16 cellular contexts compared by ENCODE assay signal in the genomic region with DNA sequence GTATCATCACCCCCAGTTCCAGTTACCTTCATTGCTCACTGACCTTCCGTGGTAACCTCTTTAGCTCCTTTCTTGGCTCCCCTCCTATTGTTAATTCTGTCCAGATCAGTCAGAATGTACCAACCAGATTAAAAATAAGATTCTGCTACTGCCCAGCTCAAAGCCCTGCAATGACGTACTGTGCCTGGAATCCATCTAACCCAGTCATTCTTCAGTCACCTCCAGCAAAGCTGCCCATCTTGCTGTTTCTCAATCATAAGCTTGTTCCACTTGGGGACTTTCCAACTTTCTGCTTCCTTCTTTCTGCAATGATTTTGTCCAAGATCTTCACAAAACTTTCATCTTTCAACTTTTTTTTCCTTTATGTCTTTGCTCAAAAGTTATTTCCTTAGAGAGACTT.
A peak's percentile ranks its signal among the peaks of the same experiment; 100 is the strongest.
DNase-seq lines count a peak whose midpoint lies in the region; ATAC-seq and TF ChIP-seq lines count a peak whose summit lies in the region.
"Had no signal": no experiment of that assay in that cellular context is flagged by ENCODE, and none has a peak within 500 bp of the region (broad histone marks: within the 10 kb centered on the region; RNA-seq: fewer than 3 reads in every experiment).

No MANE protein-coding gene starts in this region.

- peak overlapping the region; percentile 35; the same call in 1 of the 2 replicates for H3K27ac ChIP-seq in PC-3 (ENCODE audit: low read length)
- no peak overlapping the region for H3K27ac ChIP-seq in mammary epithelial cell (ENCODE audit: insufficient read depth, low read depth, low read length)
- H3K27ac ChIP-seq: heart left ventricle had no signal

- H3K4me3 ChIP-seq in PC-3 (ENCODE audit: low read length) (no peak overlapping the region), mammary epithelial cell (replicated peaks in 1 of 3; ENCODE audit: insufficient read depth in 1 of 3, low read depth in 2 of 3, low read length in 3 of 3) (no peak overlapping the region)
- H3K4me3 ChIP-seq: heart left ventricle had no signal

- in situ Hi-C loops in mammary epithelial cell (cut with MboI; ENCODE audit: low sequenced_read_pairs in 2 of 2), result no loop called here

- WGBS in mammary epithelial cell (ENCODE audit: low coverage, missing lambda C conversion rate), result 73% methylated on average over 2 of the region's 2 CpGs

- no peak overlapping the region for H3K9ac ChIP-seq in PC-3 (ENCODE audit: low read length)
- no peak overlapping the region for H3K9ac ChIP-seq in mammary epithelial cell (ENCODE audit: insufficient read depth, low read length)

- no peaks in the 10 kb centered on the region for H3K9me2 ChIP-seq in PC-3 (replicated peaks; ENCODE audit: low read length)

- H3K9me3 ChIP-seq in PC-3 (ENCODE audit: low read length) (no peaks in the 10 kb centered on the region), mammary epithelial cell (replicated peaks; ENCODE audit: insufficient read depth, low read length) (no peaks in the 10 kb centered on the region)
- H3K9me3 ChIP-seq: BE2C, heart left ventricle had no signal

- H3K27me3 ChIP-seq in PC-3 (ENCODE audit: low read length) (no peaks in the 10 kb centered on the region), mammary epithelial cell (ENCODE audit: insufficient read depth, low read length) (no peaks in the 10 kb centered on the region)
- H3K27me3 ChIP-seq: BE2C, heart left ventricle had no signal

- peaks cover 18% of the 10 kb centered on the region for H3K4me1 ChIP-seq in PC-3 (ENCODE audit: insufficient read depth, low read length)
- H3K4me1 ChIP-seq in mammary epithelial cell (ENCODE audit: insufficient read depth, low read length), result no peaks in the 10 kb centered on the region
- H3K4me1 ChIP-seq: BE2C, heart left ventricle had no signal

- ATAC-seq in PC-3, result peak; percentile 91
- no peak for ATAC-seq in activated CD4-positive, CD25-positive, alpha-beta regulatory T cell treated with anti-CD3 and anti-CD28 coated beads, Interleukin-2, amount 50 U/mL, for 24 hours
- ATAC-seq: activated CD4-positive, alpha-beta T cell treated with anti-CD3 and anti-CD28 coated beads for 36 hours; heart left ventricle had no signal

- peak; percentile 73 for DNase-seq in EL
- peak; percentile 89 for DNase-seq in PC-3
- peak; percentile 59 for DNase-seq in mammary epithelial cell
- DNase-seq in kidney tubule cell (ENCODE audit: low spot score), result peak; percentile 65
- DNase-seq in stimulated activated CD4-positive, alpha-beta T cell treated with anti-CD3 and anti-CD28 coated beads, Interleukin-2, amount 100 ng/mL, for 24 hours, result no peak
- no peak for DNase-seq in hypothalamus (lab: John Stamatoyannopoulos, UW)
- DNase-seq in amygdala (lab: John Stamatoyannopoulos, UW), result no peak
- DNase-seq: activated CD4-positive, alpha-beta T cell treated with anti-CD3 and anti-CD28 coated beads for 36 hours; activated naive CD4-positive, alpha-beta T cell treated with anti-CD3 and anti-CD28 coated beads for 36 hours; BE2C; endodermal cell; heart left ventricle; NCI-H774; substantia nigra; T-helper 2 cell had no signal

- no peaks in the 10 kb centered on the region for H3K36me3 ChIP-seq in PC-3 (ENCODE audit: low read depth, low read length)
- H3K36me3 ChIP-seq in mammary epithelial cell (ENCODE audit: insufficient read depth, low read length), result no peaks in the 10 kb centered on the region
- H3K36me3 ChIP-seq: BE2C, heart left ventricle had no signal

- H4K20me1 ChIP-seq in PC-3 (ENCODE audit: low read length) (no peaks in the 10 kb centered on the region), mammary epithelial cell (ENCODE audit: insufficient read depth, low read length) (no peaks in the 10 kb centered on the region)

- H2AFZ ChIP-seq in PC-3 (ENCODE audit: low read length) (no peak overlapping the region), mammary epithelial cell (ENCODE audit: low read depth, low read length) (no peak overlapping the region)

- TF ChIP-seq CTCF in PC-3 (conservative IDR thresholded peaks at IDR 0.05; ENCODE audit: low read depth, low read length) (no peak), mammary epithelial cell (conservative IDR thresholded peaks at IDR 0.05 in 1 of 2, IDR thresholded peaks at IDR 0.05 in 1 of 2; ENCODE audit: extremely low read depth in 1 of 2, insufficient read depth in 1 of 2, low read depth in 1 of 2, low read length in 2 of 2) (no peak)

- H3K4me2 ChIP-seq in PC-3 (ENCODE audit: low read length), result peak overlapping the region; percentile 16
- no peak overlapping the region for H3K4me2 ChIP-seq in mammary epithelial cell (ENCODE audit: insufficient read depth, low read depth, low read length)

- no TSS peak for BruUV-seq in PC-3 (replicated peaks; lab: Mats Ljungman, UMichigan)
- no TSS peak for BruUV-seq in mammary epithelial cell (replicated peaks; lab: Mats Ljungman, UMichigan)

- dilution Hi-C loops in mammary epithelial cell (cut with HindIII; ENCODE audit: low sequenced_read_pairs), result no loop called here

- no peaks in the 10 kb centered on the region for H3F3A ChIP-seq in PC-3 (ENCODE audit: low read length, unreplicated experiment)

- CTCF ChIA-PET in PC-3 (lab: Charles Lee) (interaction anchor here (0.7 kb wide), 1 partner anchor 284 kb away, joined by 4 read pairs; no protein-coding TSS in a partner anchor), mammary epithelial cell (lab: Charles Lee; ENCODE audit: low non-redundant PET) (no interaction called here)

- H3K79me2 ChIP-seq in PC-3 (ENCODE audit: low read length) (no peaks in the 10 kb centered on the region), mammary epithelial cell (ENCODE audit: insufficient read depth, low read length) (no peaks in the 10 kb centered on the region)

- intact Hi-C loops in PC-3 (cut with micrococcal nuclease), result no loop called here
- intact Hi-C loops in mammary epithelial cell (cut with micrococcal nuclease), result no loop called here

- POLR2A ChIA-PET in PC-3 (lab: Charles Lee; ENCODE audit: unreplicated experiment), result interaction anchor here (0.8 kb wide), 1 partner anchor 18 kb away, joined by 6 read pairs; no protein-coding TSS in a partner anchor

Comparison
In these comparisons a context has a peak if more than half of its experiments do, and no peak if none do; other contexts are left out.
1. DNase-seq: peak in EL (single experiment), PC-3 (single experiment), mammary epithelial cell (single experiment) and kidney tubule cell (single experiment); none in stimulated activated CD4-positive, alpha-beta T cell treated with anti-CD3 and anti-CD28 coated beads, Interleukin-2, amount 100 ng/mL, for 24 hours (0 of 2), hypothalamus (0 of 51) and amygdala (0 of 56).